Comparison of ENCODE assay signal across 18 cellular contexts in the genomic region with DNA sequence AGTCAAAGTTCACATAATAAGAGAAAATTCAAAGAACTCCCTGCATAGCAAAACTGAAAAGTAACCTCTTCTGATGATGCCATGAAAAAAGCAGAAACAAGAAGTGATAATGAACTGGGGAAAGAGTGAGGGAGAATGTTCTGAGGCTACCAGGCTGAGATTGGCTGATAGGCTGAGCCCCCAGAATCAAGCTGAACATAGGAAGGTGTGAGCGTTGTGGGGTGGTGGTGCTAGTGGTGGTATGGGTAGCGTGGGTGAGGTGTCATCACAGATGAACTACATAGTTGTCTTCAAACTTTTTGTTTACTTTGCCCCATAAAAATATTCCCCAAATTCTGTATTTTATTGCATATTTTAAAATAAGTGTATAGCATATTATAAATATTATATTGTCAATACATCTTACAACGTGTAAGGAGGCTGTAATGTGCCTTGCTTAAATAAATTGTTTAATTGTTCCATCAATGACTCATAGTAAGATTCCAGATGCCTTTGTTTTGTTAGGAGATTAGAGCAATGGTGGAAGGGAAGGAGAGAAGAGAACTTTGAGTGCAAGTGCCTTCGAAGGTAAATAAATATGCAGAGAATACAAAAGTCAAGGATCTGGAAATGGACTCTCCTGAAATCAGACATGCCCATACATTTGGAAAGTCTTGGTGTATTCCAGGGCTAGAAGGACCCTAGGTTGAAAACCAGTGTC. TPM values are rescaled to one million over a fixed set of nuclear protein-coding genes. Genes with fewer than 3 reads are reported as not detected.
DNase-seq lines count a peak whose midpoint lies in the region; ATAC-seq, FAIRE-seq and TF ChIP-seq lines count a peak whose summit lies in the region.
"Had no signal": no experiment of that assay in that cellular context is flagged by ENCODE, and none has a peak within 500 bp of the region (broad histone marks: within the 10 kb centered on the region; RNA-seq: fewer than 3 reads in every experiment).

No MANE protein-coding gene starts in this region.

- H3K4me1 ChIP-seq in IMR-90 (ENCODE audit: control insufficient read depth, insufficient read depth, low read length) (peaks cover 14% of the 10 kb centered on the region), endothelial cell of umbilical vein (ENCODE audit: control insufficient read depth, extremely low read depth, insufficient read depth, low read length) (peaks cover 25% of the 10 kb centered on the region)
- H3K4me1 ChIP-seq: A549 had no signal

- peak overlapping the region; percentile 90 for H4K5ac ChIP-seq in IMR-90 (ENCODE audit: low read depth, low read length)

- CTCF ChIA-PET in IMR-90 (lab: Yijun Ruan, JAX) (interaction anchor here (0.6 kb wide), 1 partner anchor 36 kb away, joined by 4 read pairs; no protein-coding TSS in a partner anchor), endothelial cell of umbilical vein (lab: Charles Lee) (interaction anchor here (1.1 kb wide), 1 partner anchor 43 kb away, joined by 5 read pairs; no protein-coding TSS in a partner anchor)

- H3K4ac ChIP-seq in IMR-90 (ENCODE audit: low read depth, low read length) = peak overlapping the region; percentile 85

- H3K27ac ChIP-seq in IMR-90 (ENCODE audit: insufficient read depth, low read length) (peak overlapping the region; percentile 73; the same call in 1 of the 2 replicates), endothelial cell of umbilical vein (ENCODE audit: insufficient read depth, low read depth, low read length) (peak overlapping the region; percentile 53)
- H3K27ac ChIP-seq: A549 had no signal

- H3K27me3 ChIP-seq in IMR-90 (ENCODE audit: control insufficient read depth, insufficient read depth, low read length) (no peaks in the 10 kb centered on the region; the same call in 1 of the 2 replicates), endothelial cell of umbilical vein (ENCODE audit: control insufficient read depth in 2 of 2, insufficient read depth in 2 of 2, low read length in 2 of 2) (no peaks in the 10 kb centered on the region)

- H4K8ac ChIP-seq in IMR-90 (ENCODE audit: low read depth in 2 of 2, low read length in 2 of 2) = peak overlapping the region in 1 of 2 experiments; percentile 55; a peak in 1 of 4 replicates

- H3K4me2 ChIP-seq in IMR-90 (ENCODE audit: low read depth, low read length) (peak overlapping the region; percentile 59; the same call in 1 of the 2 replicates), endothelial cell of umbilical vein (ENCODE audit: insufficient read depth, low read length) (peak overlapping the region; percentile 21)
- H3K4me2 ChIP-seq: A549 had no signal

- peak overlapping the region; percentile 85; the same call in 1 of the 3 replicates for H2BK15ac ChIP-seq in IMR-90 (ENCODE audit: low read depth, low read length)

- no peaks in the 10 kb centered on the region for H3K79me1 ChIP-seq in IMR-90 (ENCODE audit: low read depth in 1 of 2, low read length in 2 of 2)

- in situ Hi-C loops in IMR-90 (cut with MboI; ENCODE audit: low sequenced_read_pairs) = no loop called here

- H3K9me1 ChIP-seq in IMR-90 (ENCODE audit: insufficient read depth, low read length) (peaks cover 6% of the 10 kb centered on the region; the same call in 1 of the 2 replicates), endothelial cell of umbilical vein (replicated peaks; ENCODE audit: control insufficient read depth, extremely low read depth, insufficient read depth, low read length) (no peaks in the 10 kb centered on the region)

- POLR2A ChIA-PET in IMR-90 (lab: Charles Lee; ENCODE audit: unreplicated experiment) (no interaction called here), endothelial cell of umbilical vein (lab: Charles Lee) (interaction anchor here (1.1 kb wide), 1 partner anchor 73 kb away, joined by 4 read pairs; a partner anchor contains a TSS)

- ATAC-seq in IMR-90 (ENCODE audit: low read depth) = peak; percentile 68
- ATAC-seq in GM21576 (IDR thresholded peaks at IDR 0.05; ENCODE audit: unreplicated experiment) = no peak
- ATAC-seq: A549, HCT116 had no signal

- H2BK120ac ChIP-seq in IMR-90 (ENCODE audit: low read depth, low read length) = peak overlapping the region; percentile 74

- peak; percentile 55 for FAIRE-seq in endothelial cell of umbilical vein (lab: Jason Lieb, UNC)
- FAIRE-seq: A549, GM12892, GM19239 had no signal

- intact Hi-C loops in IMR-90 (cut with micrococcal nuclease) (no loop called here), endothelial cell of umbilical vein (cut with micrococcal nuclease) (no loop called here)

- 0 out of 2 replicates have a peak overlapping the region, but pooled peaks have one; percentile 67 for H3K14ac ChIP-seq in IMR-90 (replicated peaks; ENCODE audit: low read depth, low read length)

- H3K18ac ChIP-seq in IMR-90 (ENCODE audit: low read depth, low read length) = peak overlapping the region; percentile 99

- H2BK20ac ChIP-seq in IMR-90 (ENCODE audit: low read depth, low read length) = peak overlapping the region; percentile 90

- TF ChIP-seq CTCF in IMR-90 (conservative IDR thresholded peaks at IDR 0.05; ENCODE audit: low read depth, low read length) (no peak), endothelial cell of umbilical vein (IDR thresholded peaks at IDR 0.05; ENCODE audit: extremely low read depth in 1 of 2, insufficient read depth in 1 of 2, low read depth in 1 of 2, low read length in 2 of 2) (no peak)

- H2BK5ac ChIP-seq in IMR-90 (ENCODE audit: low read depth, low read length, poor library complexity, severe bottlenecking) = peak overlapping the region; percentile 84

- BruUV-seq in IMR-90 (replicated peaks; lab: Mats Ljungman, UMichigan) = no TSS peak
- no TSS peak for BruUV-seq in endothelial cell of umbilical vein (replicated peaks; lab: Mats Ljungman, UMichigan)

- H2AFZ ChIP-seq in IMR-90 (replicated peaks; ENCODE audit: low read length, poor library complexity) (no peak overlapping the region), endothelial cell of umbilical vein (ENCODE audit: low read depth, low read length) (no peak overlapping the region)

- peaks cover 21% of the 10 kb centered on the region for H3K79me2 ChIP-seq in endothelial cell of umbilical vein (ENCODE audit: control insufficient read depth, insufficient read depth, low read length)

- peak overlapping the region; percentile 91 for H2AK9ac ChIP-seq in IMR-90 (replicated peaks; ENCODE audit: low read depth, low read length, poor library complexity)

- dilution Hi-C loops in IMR-90 (cut with HindIII; ENCODE audit: low sequenced_read_pairs, unreplicated experiment) = no loop called here
- dilution Hi-C loops in endothelial cell of umbilical vein (cut with MboI; ENCODE audit: extremely low pct_ligation_motif_present, low sequenced_read_pairs) = no loop called here

- peak overlapping the region; percentile 84; the same call in 1 of the 2 replicates for H3K23ac ChIP-seq in IMR-90 (ENCODE audit: low read depth, low read length)

- TF ChIP-seq RAD21 in IMR-90 (IDR thresholded peaks at IDR 0.05; ENCODE audit: low read length) = no peak

- H4K20me1 ChIP-seq in IMR-90 (ENCODE audit: insufficient read depth, low read length) (no peaks in the 10 kb centered on the region), endothelial cell of umbilical vein (replicated peaks; ENCODE audit: control insufficient read depth, extremely low read depth, insufficient read depth, low read length) (no peaks in the 10 kb centered on the region)

- 0 out of 2 replicates have a peak overlapping the region, but pooled peaks have one; percentile 2 for H4K91ac ChIP-seq in IMR-90 (ENCODE audit: insufficient read depth, low read depth, low read length)

- H3K9me3 ChIP-seq in IMR-90 (ENCODE audit: control insufficient read depth, insufficient read depth, low read length) (no peaks in the 10 kb centered on the region), endothelial cell of umbilical vein (replicated peaks; ENCODE audit: control insufficient read depth, insufficient read depth, low read length) (no peaks in the 10 kb centered on the region)
- H3K9me3 ChIP-seq: A549 had no signal

- no CpG with 5 or more reads among the region's 4 CpGs for WGBS in IMR-90 (ENCODE audit: extremely low coverage in 2 of 2, insufficient read length in 1 of 2), 2 experiments

- peak; percentile 19 for DNase-seq in activated CD8-positive, alpha-beta memory T cell treated with anti-CD3 and anti-CD28 coated beads, Interleukin-2, amount 50 U/mL, for 4 hours
- DNase-seq in activated CD8-positive, alpha-beta memory T cell treated with anti-CD3 and anti-CD28 coated beads, Interleukin-2, amount 50 U/mL, for 48 hours = no peak
- DNase-seq in IMR-90 = peak; percentile 76
- DNase-seq in endothelial cell of umbilical vein (ENCODE audit: low read depth, low spot score) = peak; percentile 73
- DNase-seq in stimulated activated CD8-positive, alpha-beta memory T cell treated with anti-CD3 and anti-CD28 coated beads, Interleukin-15, amount 100 ng/mL, for 4 hours (ENCODE audit: low read depth in 2 of 2) = peak; percentile 5
- no peak for DNase-seq in amniotic stem cell (lab: John Stamatoyannopoulos, UW)
- DNase-seq: DND-41, GDM1, NCI-H1930, NCI-H2171 treated with DMSO at 0.1 percent for 48 hours, NCI-H82, RPMI8226 had no signal

- H3K36me3 ChIP-seq in IMR-90 (ENCODE audit: control insufficient read depth, insufficient read depth, low read length) (no peaks in the 10 kb centered on the region), endothelial cell of umbilical vein (ENCODE audit: control insufficient read depth in 2 of 2, extremely low read depth in 1 of 2, insufficient read depth in 2 of 2, low read length in 2 of 2) (peaks cover 4 to 11% of the 10 kb centered on the region in 2 experiments)

- peak overlapping the region; percentile 96 for H2AK5ac ChIP-seq in IMR-90 (ENCODE audit: low read depth, low read length)

- H3K9ac ChIP-seq in IMR-90 (ENCODE audit: low read depth, low read length) (no peak overlapping the region), endothelial cell of umbilical vein (replicated peaks; ENCODE audit: extremely low read depth, insufficient read depth, low read length) (no peak overlapping the region)

- no peak overlapping the region for H3K56ac ChIP-seq in IMR-90 (ENCODE audit: extremely low read depth, insufficient read depth, low read length)

- no peak for TF ChIP-seq POLR2A in IMR-90 (IDR thresholded peaks at IDR 0.05; ENCODE audit: low read depth, low read length)
- no peak for TF ChIP-seq POLR2A in endothelial cell of umbilical vein (IDR thresholded peaks at IDR 0.05; ENCODE audit: low read depth, low read length)

- H3K4me3 ChIP-seq in IMR-90 (ENCODE audit: insufficient read depth, low read depth, low read length) = no peak overlapping the region
- no peak overlapping the region for H3K4me3 ChIP-seq in endothelial cell of umbilical vein (replicated peaks in 1 of 3; ENCODE audit: insufficient read depth in 1 of 3, low read depth in 1 of 3, low read length in 3 of 3)
- H3K4me3 ChIP-seq: A549 had no signal

RNA-seq across cellular contexts. Expression of a gene that starts 15.8 kb away (rescaled TPM):
- total RNA-seq in IMR-90 (2012; rRNA removed) = 0.18 and 0.28 TPM in 2 replicates
- polyA plus RNA-seq in IMR-90 (2012; rRNA removed) = 0.19 and 0.41 TPM in 2 replicates
- 0.38 and 0.88 TPM in 2 replicates for polyA plus RNA-seq in IMR-90 (2012; cell fraction: cytosol; rRNA removed)
- polyA plus RNA-seq in IMR-90 (2012; cell fraction: nucleus; rRNA removed; ENCODE audit: low replicate concordance) = 0.35 and 0.91 TPM in 2 replicates
- 21.5 and 26.9 TPM in 2 replicates for total RNA-seq in endothelial cell of umbilical vein
- 3.2 and 3.6 TPM in 2 replicates for polyA plus RNA-seq in endothelial cell of umbilical vein
- polyA plus RNA-seq in endothelial cell of umbilical vein (2011; cell fraction: cytosol; rRNA removed) = 2.2 and 3.3 TPM in 2 replicates
- polyA plus RNA-seq in endothelial cell of umbilical vein (2011; cell fraction: nucleus; rRNA removed) = 38.2 and 38.5 TPM in 2 replicates
- polyA plus RNA-seq in endothelial cell of umbilical vein (2012) = 9.6 and 9.9 TPM in 2 replicates
- 56.8 and 67.7 TPM in 2 replicates for polyA minus RNA-seq in endothelial cell of umbilical vein
- polyA minus RNA-seq in endothelial cell of umbilical vein (2011; cell fraction: cytosol; rRNA and poly(A)+ RNA removed) = not detected
- 189 and 243 TPM in 2 replicates for polyA minus RNA-seq in endothelial cell of umbilical vein (2011; cell fraction: nucleus; rRNA and poly(A)+ RNA removed)
- polyA plus RNA-seq: CD14-positive monocyte had no signal

Comparison
In these comparisons a context has a peak if more than half of its experiments do, and no peak if none do; other contexts are left out.
1. DNase-seq: peak in activated CD8-positive, alpha-beta memory T cell treated with anti-CD3 and anti-CD28 coated beads, Interleukin-2, amount 50 U/mL, for 4 hours (single experiment), IMR-90 (single experiment), endothelial cell of umbilical vein (single experiment) and stimulated activated CD8-positive, alpha-beta memory T cell treated with anti-CD3 and anti-CD28 coated beads, Interleukin-15, amount 100 ng/mL, for 4 hours (2 of 2); none in activated CD8-positive, alpha-beta memory T cell treated with anti-CD3 and anti-CD28 coated beads, Interleukin-2, amount 50 U/mL, for 48 hours (single experiment) and amniotic stem cell (single experiment).
2. RNA of a gene that starts 15.8 kb away (total RNA-seq): 21.5 to 26.9 TPM in endothelial cell of umbilical vein; 0.18 to 0.28 TPM in IMR-90; every median in the first group is over 10 times any median in the second.